ENCODE assay signal across 2 cellular contexts in genomic region chr10:47758855-47759254, GRCh38. TPM values are rescaled to one million over a fixed set of nuclear protein-coding genes. Genes with fewer than 3 reads are reported as not detected.
"Had no signal": no experiment of that assay in that cellular context is flagged by ENCODE, and none has a peak within 500 bp of the region (broad histone marks: within the 10 kb centered on the region; RNA-seq: fewer than 3 reads in every experiment).

No MANE protein-coding gene starts in this region.

RNA-seq across cellular contexts. Expression of gene SYT15B, which starts 4.5 kb away (rescaled TPM):
- total RNA-seq: LHCN-M2 had no signal
- polyA plus RNA-seq: SK-N-SH had no signal
